ENCODE assay signal across 7 cellular contexts in the genomic region with DNA sequence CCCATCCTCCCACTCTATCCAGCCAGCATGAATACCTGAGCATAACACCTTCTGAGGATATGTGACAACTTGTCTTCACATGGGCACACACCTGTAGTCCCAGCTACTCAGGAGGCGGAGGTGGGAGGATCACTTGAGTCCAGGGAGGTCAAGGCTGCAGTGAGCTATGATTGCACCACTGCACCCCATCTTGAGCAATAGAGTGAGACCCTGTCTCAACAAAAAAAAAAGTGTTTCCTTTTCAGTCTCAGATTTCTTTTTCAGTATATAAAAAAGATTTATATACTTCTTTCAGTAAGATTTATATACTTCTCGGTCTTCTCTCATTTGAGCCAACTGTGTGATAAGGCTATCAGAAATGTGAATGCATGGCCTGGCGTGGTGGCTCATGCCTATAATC.
"Had no signal": no experiment of that assay in that cellular context is flagged by ENCODE, and none has a peak within 500 bp of the region (broad histone marks: within the 10 kb centered on the region; RNA-seq: fewer than 3 reads in every experiment).

No MANE protein-coding gene starts in this region.

- ATAC-seq: GM12878 had no signal

- DNase-seq: GDM1, GF-D8 had no signal

- H3K4me3 ChIP-seq: GM12878 had no signal

- FAIRE-seq: G401.6, GM12878, GM12892, GM18507, GM19239 had no signal
